ENCODE assay signal across 8 cellular contexts in the genomic region with DNA sequence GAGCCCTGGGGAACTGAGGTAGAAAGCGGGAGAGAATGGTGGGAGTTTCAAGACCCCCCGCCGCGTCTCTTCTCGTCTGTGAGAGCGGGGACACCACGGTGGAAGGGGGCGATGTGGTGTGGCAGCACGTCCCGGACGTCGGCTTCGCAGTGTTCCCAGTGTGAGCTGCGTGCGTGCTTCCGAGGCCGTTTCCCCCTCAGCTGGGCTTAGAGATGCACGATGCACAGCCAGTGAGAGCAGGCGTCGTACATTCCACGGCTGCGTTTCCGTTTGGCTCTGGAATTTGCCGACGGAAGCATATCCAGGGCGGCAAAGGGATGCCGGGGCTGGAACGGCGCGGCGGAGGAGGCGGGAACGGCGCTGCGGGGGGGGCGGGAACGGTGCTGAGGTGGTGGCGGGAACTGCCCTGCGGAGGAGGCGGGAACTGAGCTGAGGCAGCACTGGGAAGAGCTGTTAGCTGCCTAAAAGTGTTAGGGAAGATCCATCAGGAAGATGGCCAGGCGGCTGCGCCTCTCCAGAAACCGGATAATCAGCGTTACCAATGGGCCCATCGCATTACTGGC. TPM values are rescaled to one million over a fixed set of nuclear protein-coding genes. Genes with fewer than 3 reads are reported as not detected.
DNase-seq lines count a peak whose midpoint lies in the region; ATAC-seq and TF ChIP-seq lines count a peak whose summit lies in the region.

No MANE protein-coding gene starts in this region.

- peak; percentile 62 for ATAC-seq in omental fat pad (ENCODE audit: low FRiP score)
- ATAC-seq in GM19351 (IDR thresholded peaks at IDR 0.05; ENCODE audit: unreplicated experiment), result no peak
- no peak for ATAC-seq in activated CD4-positive, CD25-positive, alpha-beta regulatory T cell treated with anti-CD3 and anti-CD28 coated beads, Interleukin-2, amount 50 U/mL, for 24 hours

- no peak overlapping the region for H3K27ac Mint-ChIP-seq in activated naive CD4-positive, alpha-beta T cell treated with anti-CD3 and anti-CD28 coated beads for 36 hours

- CTCF ChIA-PET in activated naive CD4-positive, alpha-beta T cell treated with anti-CD3 and anti-CD28 coated beads for 36 hours (lab: Charles Lee), result no interaction called here

- TF ChIP-seq CTCF in omental fat pad (IDR thresholded peaks at IDR 0.05), result no peak

- peaks cover 19% of the 10 kb centered on the region for H3K9me3 Mint-ChIP-seq in activated naive CD4-positive, alpha-beta T cell treated with anti-CD3 and anti-CD28 coated beads for 36 hours

- peaks cover 3% of the 10 kb centered on the region for H3K36me3 Mint-ChIP-seq in activated naive CD4-positive, alpha-beta T cell treated with anti-CD3 and anti-CD28 coated beads for 36 hours (ENCODE audit: low read depth)

- H3K27me3 Mint-ChIP-seq in activated naive CD4-positive, alpha-beta T cell treated with anti-CD3 and anti-CD28 coated beads for 36 hours (ENCODE audit: low read depth), result peaks cover 40% of the 10 kb centered on the region

- intact Hi-C loops in activated naive CD4-positive, alpha-beta T cell treated with anti-CD3 and anti-CD28 coated beads for 36 hours (cut with micrococcal nuclease), result no loop called here

- DNase-seq in activated naive CD4-positive, alpha-beta T cell treated with anti-CD3 and anti-CD28 coated beads for 36 hours, result no peak
- DNase-seq in activated naive CD4-positive, alpha-beta T cell treated with anti-CD3 and anti-CD28 coated beads, Interleukin-2, amount 50 U/mL, for 16 hours, result no peak
- peak; percentile 26 to 66 for DNase-seq in SW 1271 (lab: John Stamatoyannopoulos, UW)
- peak; percentile 69 for DNase-seq in glomerular visceral epithelial cell (ENCODE audit: extremely low spot score)
- DNase-seq in omental fat pad (ENCODE audit: low spot score), result no peak
- no peak for DNase-seq in KG1 (lab: John Stamatoyannopoulos, UW)

- H3K4me3 Mint-ChIP-seq in activated naive CD4-positive, alpha-beta T cell treated with anti-CD3 and anti-CD28 coated beads for 36 hours, result peak overlapping the region; percentile 40

- peaks cover 8% of the 10 kb centered on the region for H3K4me1 Mint-ChIP-seq in activated naive CD4-positive, alpha-beta T cell treated with anti-CD3 and anti-CD28 coated beads for 36 hours (ENCODE audit: low read depth)

RNA-seq across cellular contexts. Expression of a gene that starts 37.7 kb away (rescaled TPM):
- total RNA-seq in activated naive CD4-positive, alpha-beta T cell treated with anti-CD3 and anti-CD28 coated beads for 36 hours, result not detected
- under 1 TPM in 2 of 4 donors, not detected in 2; 0.38 to 0.60 TPM for total RNA-seq in omental fat pad

RNA-seq across cellular contexts. Expression of a gene that starts 43.8 kb away (rescaled TPM):
- total RNA-seq in activated naive CD4-positive, alpha-beta T cell treated with anti-CD3 and anti-CD28 coated beads for 36 hours, result not detected
- 1 to 10 TPM in 2 of 4 donors, under 1 TPM in 2; 0.79 to 4.8 (median 1.7) TPM for total RNA-seq in omental fat pad

Comparison
In these comparisons a context has a peak if more than half of its experiments do, and no peak if none do; other contexts are left out.
1. DNase-seq: peak in SW 1271 (2 of 2) and glomerular visceral epithelial cell (single experiment); none in activated naive CD4-positive, alpha-beta T cell treated with anti-CD3 and anti-CD28 coated beads for 36 hours (single experiment), activated naive CD4-positive, alpha-beta T cell treated with anti-CD3 and anti-CD28 coated beads, Interleukin-2, amount 50 U/mL, for 16 hours (single experiment), omental fat pad (single experiment) and KG1 (single experiment).